In genomic region chr15:62559049-62559733, GRCh38 we compare ENCODE assay signal across 12 cellular contexts.
DNase-seq lines count a peak whose midpoint lies in the region; ATAC-seq and TF ChIP-seq lines count a peak whose summit lies in the region.
"Had no signal": no experiment of that assay in that cellular context is flagged by ENCODE, and none has a peak within 500 bp of the region (broad histone marks: within the 10 kb centered on the region; RNA-seq: fewer than 3 reads in every experiment).

No MANE protein-coding gene starts in this region.

- H3K27ac ChIP-seq in hepatocyte = no peak overlapping the region

- H3K79me2 ChIP-seq in hepatocyte = peaks cover 27% of the 10 kb centered on the region

- peak overlapping the region; percentile 4 for H3K4me2 ChIP-seq in hepatocyte

- peak; percentile 81 for DNase-seq in GM03348 (ENCODE audit: low spot score)
- DNase-seq in anterior cingulate cortex (lab: John Stamatoyannopoulos, UW) = peak in 34 of 58 donors; percentile 4 to 69 (median 26)
- peak; percentile 35 for DNase-seq in hepatocyte (ENCODE audit: low spot score)
- peak; percentile 71 for DNase-seq in superior temporal gyrus (ENCODE audit: extremely low spot score)
- DNase-seq in stimulated activated naive CD8-positive, alpha-beta T cell treated with anti-CD3 and anti-CD28 coated beads, Interleukin-15, Interleukin-2, amounts not matched to agents 100 U/mL and 50 U/mL, for 24 hours = no peak
- DNase-seq: DND-41, sigmoid colon, T-helper 17 cell had no signal

- no peak overlapping the region for H2AFZ ChIP-seq in hepatocyte

- no peaks in the 10 kb centered on the region for H3K36me3 ChIP-seq in hepatocyte (replicated peaks; ENCODE audit: insufficient read depth, low read depth)
- H3K36me3 ChIP-seq: sigmoid colon had no signal

- H3K9me3 ChIP-seq in hepatocyte (ENCODE audit: low read depth) = no peaks in the 10 kb centered on the region
- H3K9me3 ChIP-seq: sigmoid colon had no signal

- no peak overlapping the region for H3K4me3 ChIP-seq in hepatocyte
- H3K4me3 ChIP-seq: lung, sigmoid colon had no signal

- ATAC-seq in HG03108 (IDR thresholded peaks at IDR 0.05; ENCODE audit: unreplicated experiment) = no peak
- no peak for ATAC-seq in stimulated activated naive CD8-positive, alpha-beta T cell treated with anti-CD3 and anti-CD28 coated beads, Interleukin-15, Interleukin-2, amounts not matched to agents 100 U/mL and 50 U/mL, for 24 hours
- no peak for ATAC-seq in GM18861 (IDR thresholded peaks at IDR 0.05; ENCODE audit: unreplicated experiment)
- no peak for ATAC-seq in HG02870 (IDR thresholded peaks at IDR 0.05; ENCODE audit: unreplicated experiment)
- ATAC-seq: T-helper 17 cell had no signal

- no peaks in the 10 kb centered on the region for H4K20me1 ChIP-seq in hepatocyte (ENCODE audit: insufficient read depth, poor library complexity, severe bottlenecking)

- no peaks in the 10 kb centered on the region for H3K9me2 ChIP-seq in hepatocyte (replicated peaks; ENCODE audit: insufficient read depth)

- WGBS in hepatocyte (ENCODE audit: low lambda C conversion rate, missing lambda C conversion rate) = 54% methylated on average over 6 of the region's 6 CpGs

- H3K27me3 ChIP-seq in hepatocyte = no peaks in the 10 kb centered on the region
- H3K27me3 ChIP-seq: sigmoid colon had no signal

- peaks cover 23% of the 10 kb centered on the region for H3K4me1 ChIP-seq in hepatocyte (ENCODE audit: insufficient read depth)

- no peak for TF ChIP-seq CTCF in hepatocyte (IDR thresholded peaks at IDR 0.05; ENCODE audit: poor library complexity)
